Comparison of ENCODE assay signal across 30 cellular contexts in genomic region chr2:165224941-165225340, GRCh38. TPM values are rescaled to one million over a fixed set of nuclear protein-coding genes. Genes with fewer than 3 reads are reported as not detected.
"Had no signal": no experiment of that assay in that cellular context is flagged by ENCODE, and none has a peak within 500 bp of the region (broad histone marks: within the 10 kb centered on the region; RNA-seq: fewer than 3 reads in every experiment).

No MANE protein-coding gene starts in this region.

- H3K27ac ChIP-seq: adrenal gland, ascending aorta, body of pancreas, brain microvascular endothelial cell, breast epithelium, cardiac muscle cell had no signal

- H3K36me3 ChIP-seq: adrenal gland, ascending aorta, brain microvascular endothelial cell, breast epithelium, cardiac muscle cell had no signal

- H3K4me3 ChIP-seq: adrenal gland, ascending aorta, body of pancreas, breast epithelium, cardiac muscle cell had no signal

- H3K9me3 ChIP-seq: adrenal gland, ascending aorta, body of pancreas, breast epithelium had no signal

- ATAC-seq: activated naive CD4-positive, alpha-beta T cell treated with anti-CD3 and anti-CD28 coated beads, Interleukin-2, amount 50 U/mL, for 72 hours; activated naive CD8-positive, alpha-beta T cell treated with anti-CD3 and anti-CD28 coated beads, Interleukin-2, amount 50 U/mL, for 24 hours; activated T-cell treated with anti-CD3 and anti-CD28 coated beads, Interleukin-2, amount 50 U/mL, for 4 hours; activated T-cell treated with anti-CD3 and anti-CD28 coated beads, Interleukin-2, amount 50 U/mL, for 72 hours; activated T-helper 17 cell treated with anti-CD3 and anti-CD28 coated beads, Interleukin-2, amount 50 U/mL, for 72 hours; body of pancreas had no signal

- H3K4me1 ChIP-seq: adrenal gland, ascending aorta, body of pancreas, breast epithelium had no signal

- H3K27me3 ChIP-seq: adrenal gland, ascending aorta, body of pancreas, brain microvascular endothelial cell, breast epithelium, cardiac muscle cell had no signal

- DNase-seq: activated effector memory CD4-positive, alpha-beta T cell treated with anti-CD3 and anti-CD28 coated beads, Interleukin-2, amount 50 U/mL, for 16 hours; activated effector memory CD4-positive, alpha-beta T cell treated with Interleukin-2 at 50 U/mL for 16 hours; activated gamma-delta T cell; activated gamma-delta T cell treated with Interleukin-2 at 50 U/mL for 16 hours; activated naive CD4-positive, alpha-beta T cell; activated naive CD4-positive, alpha-beta T cell treated with anti-CD3 and anti-CD28 coated beads for 36 hours; activated naive CD4-positive, alpha-beta T cell treated with anti-CD3 and anti-CD28 coated beads, Interleukin-2, amount 10 ng/mL, durations not matched to agents 7 days and 5 days; activated naive CD4-positive, alpha-beta T cell treated with anti-CD3 and anti-CD28 coated beads, Interleukin-2, amount 50 U/mL, for 16 hours; activated naive CD4-positive, alpha-beta T cell treated with Interleukin-2 at 50 U/mL for 16 hours; activated naive CD8-positive, alpha-beta T cell treated with anti-CD3 and anti-CD28 coated beads for 36 hours; activated naive CD8-positive, alpha-beta T cell treated with anti-CD3 and anti-CD28 coated beads, Interleukin-2, amount 10 ng/mL, durations not matched to agents 7 days and 5 days; activated naive CD8-positive, alpha-beta T cell treated with anti-CD3 and anti-CD28 coated beads, Interleukin-2, amount 50 U/mL, for 24 hours; activated T-cell treated with anti-CD3 and anti-CD28 coated beads, Interleukin-2, amount 50 U/mL, for 4 hours; activated T-cell treated with anti-CD3 and anti-CD28 coated beads, Interleukin-2, amount 50 U/mL, for 48 hours; activated T-cell treated with anti-CD3 and anti-CD28 coated beads, Interleukin-2, amount 50 U/mL, for 72 hours; adrenal gland; amniotic stem cell; amygdala; anterior cingulate cortex; aorta; body of pancreas; brain microvascular endothelial cell; caudate nucleus; central memory CD4-positive, alpha-beta T cell; cerebellar nuclear complex had no signal

RNA-seq across cellular contexts. Expression of gene SCN2A, which starts 14.3 kb away (rescaled TPM):
- polyA plus RNA-seq: cardiac muscle cell had no signal

RNA-seq across cellular contexts. Expression of gene SCN3A, which starts 21.1 kb away (rescaled TPM):
- polyA plus RNA-seq: cardiac muscle cell had no signal
